8 cellular contexts compared by ENCODE assay signal in genomic region chr20:39049684-39050554, GRCh38.
DNase-seq lines count a peak whose midpoint lies in the region; ATAC-seq, FAIRE-seq and TF ChIP-seq lines count a peak whose summit lies in the region.

No MANE protein-coding gene starts in this region.

- H3K27ac Mint-ChIP-seq in activated naive CD4-positive, alpha-beta T cell treated with anti-CD3 and anti-CD28 coated beads, Interleukin-2, amount 50 U/mL, for 72 hours: peak overlapping the region; percentile 69 to 77

- H3K27me3 ChIP-seq in pancreas (no peaks in the 10 kb centered on the region), tibial artery (peaks cover 0 to 9% of the 10 kb centered on the region in 2 donors)

- H3K36me3 ChIP-seq in pancreas (no peaks in the 10 kb centered on the region), tibial artery (no peaks in the 10 kb centered on the region)

- H3K9me3 Mint-ChIP-seq in activated naive CD4-positive, alpha-beta T cell treated with anti-CD3 and anti-CD28 coated beads, Interleukin-2, amount 50 U/mL, for 72 hours: no peaks in the 10 kb centered on the region

- peak overlapping the region; percentile 50 to 81 (median 73) for H3K4me3 ChIP-seq in pancreas
- peak overlapping the region; percentile 59 to 74 for H3K4me3 ChIP-seq in tibial artery

- no peaks in the 10 kb centered on the region for H3K36me3 Mint-ChIP-seq in activated naive CD4-positive, alpha-beta T cell treated with anti-CD3 and anti-CD28 coated beads, Interleukin-2, amount 50 U/mL, for 72 hours

- H3K9me3 ChIP-seq in pancreas (no peaks in the 10 kb centered on the region), tibial artery (no peaks in the 10 kb centered on the region)

- TF ChIP-seq CTCF in pancreas (IDR thresholded peaks at IDR 0.05): peak; percentile 95 to 98 (median 96)
- TF ChIP-seq CTCF in tibial artery (IDR thresholded peaks at IDR 0.05): peak; percentile 96 to 97

- ATAC-seq in GM21717 (IDR thresholded peaks at IDR 0.05; ENCODE audit: unreplicated experiment): peak; percentile 83
- ATAC-seq in SK-N-SH treated with all-trans-retinoic acid at 6 μM for 48 hours: peak; percentile 91
- ATAC-seq in activated naive CD4-positive, alpha-beta T cell treated with anti-CD3 and anti-CD28 coated beads, Interleukin-2, amount 50 U/mL, for 72 hours: peak; percentile 84 to 87
- peak; percentile 92 for ATAC-seq in Right ventricle myocardium superior (ENCODE audit: poor library complexity)
- peak; percentile 94 to 95 (median 94) for ATAC-seq in pancreas

- DNase-seq in ELF-1 (ENCODE audit: low read depth, low spot score) (peak; percentile 92), LHCN-M2 (ENCODE audit: low read depth) (peak; percentile 60), Right ventricle myocardium superior (peak; percentile 88), pancreas (peak; percentile 67 to 95 (median 83)), tibial artery (peak; percentile 49 to 84)
- peak; percentile 86 to 89 for DNase-seq in activated naive CD4-positive, alpha-beta T cell treated with anti-CD3 and anti-CD28 coated beads, Interleukin-2, amount 50 U/mL, for 72 hours (ENCODE audit: low spot score in 2 of 2)

- 0 to 1% methylated on average over 67 to 69 of the region's 69 CpGs for WGBS in pancreas, 2 donors

- intact Hi-C loops in Right ventricle myocardium superior (cut with DNase I) (loop anchor here (2.0 to 5.0 kb wide), 2 partner anchors 31 to 123 kb away; partner anchors contain the start of gene FAM83D), pancreas (cut with DNase I) (no loop called here), tibial artery (cut with DNase I; ENCODE audit: low total_unique reads) (loop anchor here (2.0 kb wide), 2 partner anchors 29 to 125 kb away; no protein-coding TSS in a partner anchor)

- no peak for FAIRE-seq in pancreas (lab: Jason Lieb, UNC)

- H3K4me1 ChIP-seq in pancreas (no peaks in the 10 kb centered on the region), tibial artery (peaks cover 0 to 7% (median 2%) of the 10 kb centered on the region in 4 donors)

- H3K27ac ChIP-seq in pancreas: peak overlapping the region in 1 of 4 donors; percentile 23
- H3K27ac ChIP-seq in tibial artery: peak overlapping the region; percentile 70 to 71

TF ChIP-seq in SK-N-SH treated with all-trans-retinoic acid at 6 μM for 48 hours, 23 proteins besides CTCF, POLR2A, EP300 and RAD21:
- TF ChIP-seq, protein P1, sequence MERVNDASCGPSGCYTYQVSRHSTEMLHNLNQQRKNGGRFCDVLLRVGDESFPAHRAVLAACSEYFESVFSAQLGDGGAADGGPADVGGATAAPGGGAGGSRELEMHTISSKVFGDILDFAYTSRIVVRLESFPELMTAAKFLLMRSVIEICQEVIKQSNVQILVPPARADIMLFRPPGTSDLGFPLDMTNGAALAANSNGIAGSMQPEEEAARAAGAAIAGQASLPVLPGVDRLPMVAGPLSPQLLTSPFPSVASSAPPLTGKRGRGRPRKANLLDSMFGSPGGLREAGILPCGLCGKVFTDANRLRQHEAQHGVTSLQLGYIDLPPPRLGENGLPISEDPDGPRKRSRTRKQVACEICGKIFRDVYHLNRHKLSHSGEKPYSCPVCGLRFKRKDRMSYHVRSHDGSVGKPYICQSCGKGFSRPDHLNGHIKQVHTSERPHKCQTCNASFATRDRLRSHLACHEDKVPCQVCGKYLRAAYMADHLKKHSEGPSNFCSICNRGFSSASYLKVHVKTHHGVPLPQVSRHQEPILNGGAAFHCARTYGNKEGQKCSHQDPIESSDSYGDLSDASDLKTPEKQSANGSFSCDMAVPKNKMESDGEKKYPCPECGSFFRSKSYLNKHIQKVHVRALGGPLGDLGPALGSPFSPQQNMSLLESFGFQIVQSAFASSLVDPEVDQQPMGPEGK (CRISPR knock-in tag; IDR thresholded peaks at IDR 0.05; ENCODE audit: borderline replicate concordance): peak; percentile 34
- TF ChIP-seq ZC3H10 (CRISPR knock-in tag; IDR thresholded peaks at IDR 0.05) (no peak), RARB (CRISPR knock-in tag; IDR thresholded peaks at IDR 0.05) (no peak), CREB5 (CRISPR knock-in tag; IDR thresholded peaks at IDR 0.05; ENCODE audit: low read depth) (no peak), ZFP3 (CRISPR knock-in tag; IDR thresholded peaks at IDR 0.05) (0 out of 2 replicates have a peak, but pooled peaks have one; percentile 23)

Comparison
In these comparisons a context has a peak if more than half of its experiments do, and no peak if none do; other contexts are left out.
1. intact Hi-C loops: an anchor here in Right ventricle myocardium superior (2.0 to 5.0 kb wide) and tibial artery (2.0 kb wide); none called in pancreas.